Comparison of ENCODE assay signal across 10 cellular contexts in the genomic region with DNA sequence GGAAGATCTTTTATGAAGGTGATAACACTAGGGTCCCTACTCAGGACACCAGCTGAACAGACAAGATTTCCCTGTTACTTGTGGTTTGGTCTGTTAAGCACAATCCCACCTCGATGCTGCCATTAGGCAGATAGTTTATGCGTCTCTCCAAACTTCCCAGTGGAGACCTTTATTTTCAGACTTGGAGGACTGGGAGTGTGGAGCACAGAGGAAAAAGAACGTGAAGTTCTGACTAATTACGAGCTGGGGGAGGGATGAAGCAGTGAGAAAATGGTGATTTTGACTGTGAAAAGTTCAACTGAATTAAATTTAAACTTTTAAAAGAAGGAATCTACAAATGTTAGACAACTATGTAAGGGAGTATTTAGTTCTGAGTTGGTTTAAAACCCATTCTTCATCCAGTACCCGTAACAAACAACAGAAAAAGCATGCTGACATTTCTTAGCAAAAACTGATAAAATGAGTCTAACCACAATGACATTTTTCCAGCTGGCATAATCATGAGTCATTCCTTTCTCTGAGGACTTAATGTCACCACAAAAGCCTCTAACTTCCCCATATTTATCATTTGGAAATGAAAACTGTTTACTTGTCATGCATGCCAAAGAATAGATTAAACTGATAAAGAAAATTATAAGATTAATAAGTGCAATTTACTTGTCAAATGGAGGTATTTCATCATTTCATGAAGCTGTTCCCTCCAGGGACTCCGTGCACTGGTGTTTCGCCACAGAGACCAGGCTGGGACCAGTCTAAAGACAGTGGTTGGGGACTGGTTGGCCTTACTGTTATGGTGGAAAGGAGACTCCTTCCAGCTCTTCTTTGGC.
A peak's percentile ranks its signal among the peaks of the same experiment; 100 is the strongest.
DNase-seq lines count a peak whose midpoint lies in the region; ATAC-seq and TF ChIP-seq lines count a peak whose summit lies in the region.
"Had no signal": no experiment of that assay in that cellular context is flagged by ENCODE, and none has a peak within 500 bp of the region (broad histone marks: within the 10 kb centered on the region; RNA-seq: fewer than 3 reads in every experiment).

No MANE protein-coding gene starts in this region.

- H3K27ac ChIP-seq in foreskin keratinocyte: no peak overlapping the region
- H3K27ac ChIP-seq: esophagus muscularis mucosa had no signal

- H3K4me3 ChIP-seq in AG04449 (ENCODE audit: low read depth, low read length): no peak overlapping the region
- H3K4me3 ChIP-seq: esophagus muscularis mucosa had no signal

- ATAC-seq in foreskin keratinocyte (peak; percentile 80), GM18867 (IDR thresholded peaks at IDR 0.05; ENCODE audit: unreplicated experiment) (no peak)

- TF ChIP-seq CTCF in AG04449 (IDR thresholded peaks at IDR 0.05; ENCODE audit: insufficient read depth, low read length, missing control alignments) (no peak), foreskin keratinocyte (conservative IDR thresholded peaks at IDR 0.05) (no peak)

- H3K4me1 ChIP-seq in foreskin keratinocyte: peaks cover 25% of the 10 kb centered on the region

- H3K27me3 ChIP-seq in foreskin keratinocyte: peaks cover 38% of the 10 kb centered on the region

- peak; percentile 9 for DNase-seq in AG04449 (ENCODE audit: low read depth, low spot score)
- DNase-seq in HS-5 (ENCODE audit: low read depth): peak; percentile 56
- DNase-seq in SW480 (ENCODE audit: low spot score): peak; percentile 80
- DNase-seq in foreskin keratinocyte: peak; percentile 59 to 77
- DNase-seq in NCI-H2196 treated with DMSO at 0.1 percent for 48 hours (lab: John Stamatoyannopoulos, UW; ENCODE audit: unreplicated experiment): no peak
- no peak for DNase-seq in NAMALWA (ENCODE audit: low spot score)
- no peak for DNase-seq in activated CD4-positive, alpha-beta T cell treated with anti-CD3 and anti-CD28 coated beads for 48 hours
- DNase-seq: activated gamma-delta T cell treated with Interleukin-2 at 50 U/mL for 16 hours had no signal

- CTCF ChIA-PET in AG04449 (lab: Yijun Ruan, JAX): interaction anchor here (1.6 kb wide), 1 partner anchor 10 kb away, joined by 3 read pairs; no protein-coding TSS in a partner anchor

- POLR2A ChIA-PET in AG04449 (lab: Yijun Ruan, JAX): no interaction called here

Comparison
In these comparisons a context has a peak if more than half of its experiments do, and no peak if none do; other contexts are left out.
1. DNase-seq: peak in AG04449 (single experiment), HS-5 (single experiment), SW480 (single experiment) and foreskin keratinocyte (2 of 2); none in NCI-H2196 treated with DMSO at 0.1 percent for 48 hours (single experiment), NAMALWA (single experiment) and activated CD4-positive, alpha-beta T cell treated with anti-CD3 and anti-CD28 coated beads for 48 hours (single experiment).